ENCODE assay signal across 12 cellular contexts in the genomic region with DNA sequence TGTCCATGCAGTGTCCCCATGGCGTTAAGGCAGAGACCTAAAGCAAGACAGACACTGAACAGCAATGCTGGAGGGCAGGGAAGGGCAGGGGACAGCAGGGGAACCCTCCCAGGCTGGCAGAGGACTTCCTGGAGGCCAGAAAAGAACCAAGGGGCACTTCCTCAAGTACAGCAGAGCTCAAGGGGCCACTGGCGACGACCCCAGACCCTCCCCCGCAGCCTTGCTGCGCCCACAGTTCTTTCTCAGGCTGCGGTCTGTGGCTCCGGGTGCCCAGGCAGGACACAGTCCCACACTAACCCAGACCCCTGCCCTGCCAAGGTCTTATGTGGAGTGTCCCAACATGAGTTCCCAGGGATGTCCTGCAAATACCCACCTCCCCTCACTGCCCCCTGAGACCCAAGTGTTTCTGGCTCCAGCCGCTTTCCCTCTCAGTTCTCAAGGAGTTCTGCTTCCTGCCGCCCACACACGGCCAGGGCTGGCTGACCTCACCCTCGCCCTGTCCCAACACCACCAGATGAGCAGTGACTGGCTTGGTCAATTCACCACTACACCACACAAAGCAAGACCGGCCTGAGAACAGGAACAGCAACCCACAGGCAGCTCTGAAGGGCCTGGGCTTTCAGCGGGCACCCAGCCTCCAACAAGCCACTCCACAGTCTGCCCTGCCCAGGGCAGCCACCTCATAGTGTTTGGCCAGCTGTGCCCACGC. TPM values are rescaled to one million over a fixed set of nuclear protein-coding genes. Genes with fewer than 3 reads are reported as not detected.
DNase-seq lines count a peak whose midpoint lies in the region; ATAC-seq, FAIRE-seq and TF ChIP-seq lines count a peak whose summit lies in the region.
"Had no signal": no experiment of that assay in that cellular context is flagged by ENCODE, and none has a peak within 500 bp of the region (broad histone marks: within the 10 kb centered on the region; RNA-seq: fewer than 3 reads in every experiment).

No MANE protein-coding gene starts in this region.

- POLR2A ChIA-PET in GM12878 (lab: Charles Lee), result interaction anchor here (0.9 to 1.8 kb wide), 8 partner anchors 9 to 50 kb away, joined by 3 to 7 read pairs (median 4); a partner anchor contains a TSS

- TF ChIP-seq EP300 in GM12878 (IDR thresholded peaks at IDR 0.05; ENCODE audit: borderline replicate concordance in 1 of 2, control insufficient read depth in 1 of 2, low read depth in 2 of 2, low read length in 2 of 2), result no peak

- SMC1A ChIA-PET in GM12878 (lab: Charles Lee; ENCODE audit: uncharacterized antibody, unreplicated experiment), result interaction anchor here (0.9 kb wide), 1 partner anchor 50 kb away, joined by 3 read pairs; a partner anchor contains a TSS

- H3K36me3 ChIP-seq in HUES48 (ENCODE audit: control insufficient read depth, insufficient read depth, low read length), result no peaks in the 10 kb centered on the region
- no peaks in the 10 kb centered on the region for H3K36me3 ChIP-seq in GM12878 (ENCODE audit: control insufficient read depth in 2 of 2, insufficient read depth in 2 of 2, low read length in 1 of 2)
- H3K36me3 ChIP-seq in gastrocnemius medialis, result no peaks in the 10 kb centered on the region

- intact Hi-C loops in GM12878 (cut with micrococcal nuclease; ENCODE audit: unreplicated experiment), result loop anchor here (5.0 kb wide), 1 partner anchor 48 kb away; a partner anchor contains a TSS
- intact Hi-C loops in gastrocnemius medialis (cut with DNase I; ENCODE audit: low total_unique reads), result loop anchor here (5.0 to 10.0 kb wide), 2 partner anchors 163 to 214 kb away; a partner anchor contains a TSS

- peaks cover 59% of the 10 kb centered on the region for H3K79me2 ChIP-seq in GM12878 (ENCODE audit: control insufficient read depth, insufficient read depth, low read length)

- in situ Hi-C loops in GM12878 (cut with MboI), result no loop called here
- in situ Hi-C loops in gastrocnemius medialis (cut with MboI; ENCODE audit: low sequenced_read_pairs in 4 of 4), result no loop called here

- peak; percentile 31 for FAIRE-seq in GM12878 (lab: Jason Lieb, UNC)

- peak overlapping the region; percentile 31 for H3K27ac ChIP-seq in HUES48 (ENCODE audit: low read depth, low read length)
- peak overlapping the region; percentile 92 for H3K27ac ChIP-seq in GM12878 (ENCODE audit: control insufficient read depth, insufficient read depth)
- peak overlapping the region in 1 of 4 donors; percentile 18 for H3K27ac ChIP-seq in gastrocnemius medialis
- H3K27ac ChIP-seq: parathyroid adenoma had no signal

- H3K4me1 ChIP-seq in HUES48 (ENCODE audit: control insufficient read depth, insufficient read depth, low read length), result no peaks in the 10 kb centered on the region
- H3K4me1 ChIP-seq in GM12878 (ENCODE audit: control insufficient read depth, insufficient read depth, low read length), result peaks cover 20% of the 10 kb centered on the region
- H3K4me1 ChIP-seq in gastrocnemius medialis, result peaks cover 14 to 24% of the 10 kb centered on the region in 2 donors

- TF ChIP-seq CTCF in GM12878 (IDR thresholded peaks at IDR 0.05 in 2 of 3, conservative IDR thresholded peaks at IDR 0.05 in 1 of 3; ENCODE audit: control insufficient read depth in 2 of 3, extremely low read depth in 1 of 3, insufficient read depth in 1 of 3, low read depth in 3 of 3, low read length in 3 of 3) (no peak), gastrocnemius medialis (IDR thresholded peaks at IDR 0.05 in 4 of 5, conservative IDR thresholded peaks at IDR 0.05 in 1 of 5) (no peak)

- TF ChIP-seq POLR2A in GM12878 (IDR thresholded peaks at IDR 0.05; ENCODE audit: low read depth, low read length) (peak; percentile 64), gastrocnemius medialis (IDR thresholded peaks at IDR 0.05) (no peak)

- H3K4me2 ChIP-seq in GM12878 (ENCODE audit: control insufficient read depth, insufficient read depth), result peak overlapping the region; percentile 87

- H3K4me1 Mint-ChIP-seq in memory B cell, result peaks cover 41% of the 10 kb centered on the region

- no peak for TF ChIP-seq RAD21 in GM12878 (IDR thresholded peaks at IDR 0.05; ENCODE audit: insufficient read depth, low read depth, low read length)

- peak overlapping the region; percentile 89 for H3K27ac Mint-ChIP-seq in memory B cell
- H3K27ac Mint-ChIP-seq: activated naive CD4-positive, alpha-beta T cell treated with anti-CD3 and anti-CD28 coated beads, Interleukin-2, amount 50 U/mL, for 24 hours had no signal

- H3K27me3 ChIP-seq in HUES48 (ENCODE audit: control insufficient read depth, insufficient read depth, low read length) (no peaks in the 10 kb centered on the region), GM12878 (replicated peaks in 1 of 2; ENCODE audit: control insufficient read depth in 2 of 2, insufficient read depth in 2 of 2, low read length in 1 of 2) (no peaks in the 10 kb centered on the region), gastrocnemius medialis (no peaks in the 10 kb centered on the region)

- H3K9me3 Mint-ChIP-seq in memory B cell, result no peaks in the 10 kb centered on the region
- H3K9me3 Mint-ChIP-seq: activated naive CD4-positive, alpha-beta T cell treated with anti-CD3 and anti-CD28 coated beads, Interleukin-2, amount 50 U/mL, for 24 hours had no signal

- peak; percentile 70 for ATAC-seq in GM12878
- no peak for ATAC-seq in memory B cell (ENCODE audit: low read depth)
- ATAC-seq in HG03460 (IDR thresholded peaks at IDR 0.05; ENCODE audit: unreplicated experiment), result no peak
- ATAC-seq in gastrocnemius medialis, result no peak
- no peak for ATAC-seq in HG03442 (IDR thresholded peaks at IDR 0.05; ENCODE audit: unreplicated experiment)

- RAD21 ChIA-PET in GM12878 (lab: Charles Lee; ENCODE audit: unreplicated experiment), result no interaction called here

- no peak overlapping the region; the same call in 1 of the 2 replicates for H2AFZ ChIP-seq in GM12878 (ENCODE audit: control insufficient read depth, low read depth, low read length)
- H2AFZ ChIP-seq: parathyroid adenoma had no signal

- H3K9me3 ChIP-seq in HUES48 (ENCODE audit: control insufficient read depth, insufficient read depth, low read length) (no peaks in the 10 kb centered on the region), GM12878 (replicated peaks; ENCODE audit: control insufficient read depth, insufficient read depth, low read length) (no peaks in the 10 kb centered on the region), gastrocnemius medialis (no peaks in the 10 kb centered on the region)

- H3K36me3 Mint-ChIP-seq in memory B cell, result peaks cover 2% of the 10 kb centered on the region

- peak overlapping the region; percentile 42 for H3K4me3 Mint-ChIP-seq in memory B cell

- H3K9ac ChIP-seq in HUES48 (ENCODE audit: low read depth, low read length) (no peak overlapping the region; the same call in 1 of the 2 replicates), GM12878 (ENCODE audit: control insufficient read depth, insufficient read depth, low read length) (peak overlapping the region; percentile 75)
- H3K9ac ChIP-seq: parathyroid adenoma had no signal

- DNase-seq in AML-193 (lab: John Stamatoyannopoulos, UW) (peak; percentile 70 to 79), GM12878 (ENCODE audit: low read depth, low spot score) (no peak), memory B cell (ENCODE audit: low spot score in 2 of 2) (no peak), HPDE6-E6E7 (ENCODE audit: extremely low spot score) (no peak), gastrocnemius medialis (no peak)
- DNase-seq: NCI-H2029, T-helper 2 cell had no signal

- 60% methylated on average over 14 of the region's 14 CpGs for WGBS in GM12878 (ENCODE audit: insufficient coverage, insufficient replicate concordance, low lambda C conversion rate, missing lambda C conversion rate)

- H3K4me3 ChIP-seq in HUES48 (ENCODE audit: low read depth, low read length) (no peak overlapping the region), GM12878 (peak overlapping the region; percentile 41; the same call in 1 of the 2 replicates), gastrocnemius medialis (no peak overlapping the region)

- no TSS peak for BruUV-seq in GM12878 (replicated peaks; lab: Mats Ljungman, UMichigan)

- no peaks in the 10 kb centered on the region for H4K20me1 ChIP-seq in GM12878 (ENCODE audit: control insufficient read depth, insufficient read depth)

- no peaks in the 10 kb centered on the region for H3K27me3 Mint-ChIP-seq in memory B cell
- H3K27me3 Mint-ChIP-seq: activated naive CD4-positive, alpha-beta T cell treated with anti-CD3 and anti-CD28 coated beads, Interleukin-2, amount 50 U/mL, for 24 hours had no signal

- CTCF ChIA-PET in GM12878 (lab: Yijun Ruan, JAX), result interaction anchor here (0.6 to 1.2 kb wide), 3 partner anchors 42 to 810 kb away, joined by 3 to 4 read pairs (median 3); a partner anchor contains a TSS

RNA-seq across cellular contexts. Expression of a gene that starts 4.1 kb away (rescaled TPM):
- 111 TPM in 2 replicates for total RNA-seq in GM12878 (2013; cell fraction: nucleolus; rRNA removed)
- total RNA-seq in GM12878 (2014; rRNA removed) (21.3 and 27.1 TPM in 2 replicates), GM12878 (2014; rRNA removed; fragmentation: Illumina TruSeq; extraction: Trizol) (7.7 and 7.8 TPM in 2 replicates), GM12878 (2021) (56.3 and 62.5 TPM in 2 replicates), gastrocnemius medialis (10 to 100 TPM; 24.8 to 45.8 (median 38.4) TPM)
- 18.9 TPM for polyA plus RNA-seq in GM12878 (2011; ENCODE audit: low read depth)
- polyA plus RNA-seq in GM12878 (2011; rRNA removed) (5.0 and 12.8 TPM in 2 replicates), GM12878 (2014; fragmentation: Illumina TruSeq; extraction: Trizol) (2.7 and 11.6 TPM in 2 replicates), GM12878 (2014; fragmentation: Nextera tagmentation; extraction: Ambion mirVana) (under 1 TPM; 0.04 to 0.18 TPM), GM12878 (2014; rRNA removed) (61.6 and 64.5 TPM in 2 replicates), GM12878 (2016; fragmentation: Nextera tagmentation; extraction: Ambion mirVana) (10 to 100 TPM; 36.7 to 38.0 TPM)
- polyA plus RNA-seq in GM12878 (2011; cell fraction: cytosol; rRNA removed), result 12.9 and 20.6 TPM in 2 replicates
- polyA plus RNA-seq in GM12878 (2011; cell fraction: nucleus; rRNA removed), result 292 and 389 TPM in 2 replicates
- 50.7 and 52.0 TPM in 2 replicates for polyA plus RNA-seq in GM12878 (2012)
- 17.0 and 18.1 TPM in 2 replicates for polyA minus RNA-seq in GM12878 (2011; rRNA and poly(A)+ RNA removed)
- 5.7 and 7.2 TPM in 2 replicates for polyA minus RNA-seq in GM12878 (2011; cell fraction: cytosol; rRNA and poly(A)+ RNA removed)
- 47.1 and 65.3 TPM in 2 replicates for polyA minus RNA-seq in GM12878 (2011; cell fraction: nucleus; rRNA and poly(A)+ RNA removed)

RNA-seq across cellular contexts. Expression of a gene that starts 18.0 kb away (rescaled TPM):
- total RNA-seq in GM12878 (2013; cell fraction: nucleolus; rRNA removed), result not detected in 2 replicates
- not detected in 2 replicates for total RNA-seq in GM12878 (2014; rRNA removed)
- not detected in 2 replicates for total RNA-seq in GM12878 (2014; rRNA removed; fragmentation: Illumina TruSeq; extraction: Trizol)
- total RNA-seq in GM12878 (2021), result not detected in 2 replicates
- polyA plus RNA-seq in GM12878 (2011; ENCODE audit: low read depth), result not detected
- polyA plus RNA-seq in GM12878 (2011; rRNA removed), result not detected in 2 replicates
- polyA plus RNA-seq in GM12878 (2011; cell fraction: cytosol; rRNA removed), result not detected in 2 replicates
- polyA plus RNA-seq in GM12878 (2011; cell fraction: nucleus; rRNA removed), result not detected in 2 replicates
- not detected in 2 replicates for polyA plus RNA-seq in GM12878 (2012)
- not detected in 2 replicates for polyA plus RNA-seq in GM12878 (2014; fragmentation: Illumina TruSeq; extraction: Trizol)
- polyA plus RNA-seq in GM12878 (2014; fragmentation: Nextera tagmentation; extraction: Ambion mirVana), result not detected
- 0.20 TPM in 1 of 2 replicates, not detected in the other for polyA plus RNA-seq in GM12878 (2014; rRNA removed)
- polyA plus RNA-seq in GM12878 (2016; fragmentation: Nextera tagmentation; extraction: Ambion mirVana), result not detected
- not detected in 2 replicates for polyA minus RNA-seq in GM12878 (2011; rRNA and poly(A)+ RNA removed)
- not detected in 2 replicates for polyA minus RNA-seq in GM12878 (2011; cell fraction: cytosol; rRNA and poly(A)+ RNA removed)
- not detected in 2 replicates for polyA minus RNA-seq in GM12878 (2011; cell fraction: nucleus; rRNA and poly(A)+ RNA removed)
- under 1 TPM in 1 of 4 donors, not detected in 3; 0.41 TPM for total RNA-seq in gastrocnemius medialis

RNA-seq across cellular contexts. Expression of a gene that starts 22.5 kb away (rescaled TPM):
- 39.3 and 46.2 TPM in 2 replicates for total RNA-seq in GM12878 (2013; cell fraction: nucleolus; rRNA removed)
- total RNA-seq in GM12878 (2014; rRNA removed) (21.5 and 25.2 TPM in 2 replicates), GM12878 (2014; rRNA removed; fragmentation: Illumina TruSeq; extraction: Trizol) (7.1 and 8.2 TPM in 2 replicates), GM12878 (2021) (60.0 and 72.8 TPM in 2 replicates), gastrocnemius medialis (10 to 100 TPM in 2 of 4 donors, 1 to 10 TPM in 2; 2.9 to 11.2 (median 9.8) TPM)
- 7.7 TPM for polyA plus RNA-seq in GM12878 (2011; ENCODE audit: low read depth)
- polyA plus RNA-seq in GM12878 (2011; rRNA removed) (5.2 and 11.9 TPM in 2 replicates), GM12878 (2014; fragmentation: Illumina TruSeq; extraction: Trizol) (0.68 and 5.0 TPM in 2 replicates), GM12878 (2014; fragmentation: Nextera tagmentation; extraction: Ambion mirVana) (1 to 10 TPM in 1 of 2 experiments, under 1 TPM in 1; 0.55 to 2.4 TPM), GM12878 (2014; rRNA removed) (56.4 and 83.7 TPM in 2 replicates), GM12878 (2016; fragmentation: Nextera tagmentation; extraction: Ambion mirVana) (10 to 100 TPM; 57.8 to 69.1 TPM)
- polyA plus RNA-seq in GM12878 (2011; cell fraction: cytosol; rRNA removed), result 18.2 and 37.3 TPM in 2 replicates
- polyA plus RNA-seq in GM12878 (2011; cell fraction: nucleus; rRNA removed), result 386 and 553 TPM in 2 replicates
- polyA plus RNA-seq in GM12878 (2012), result 28.0 and 32.9 TPM in 2 replicates
- polyA minus RNA-seq in GM12878 (2011; rRNA and poly(A)+ RNA removed), result 3.3 and 9.1 TPM in 2 replicates
- 7.0 and 7.6 TPM in 2 replicates for polyA minus RNA-seq in GM12878 (2011; cell fraction: cytosol; rRNA and poly(A)+ RNA removed)
- 24.1 and 45.8 TPM in 2 replicates for polyA minus RNA-seq in GM12878 (2011; cell fraction: nucleus; rRNA and poly(A)+ RNA removed)

RNA-seq across cellular contexts. Expression of a gene that starts 26.3 kb away (rescaled TPM):
- total RNA-seq in GM12878 (2013; cell fraction: nucleolus; rRNA removed), result 0.42 and 0.46 TPM in 2 replicates
- total RNA-seq in GM12878 (2014; rRNA removed) (0.06 and 0.11 TPM in 2 replicates), GM12878 (2014; rRNA removed; fragmentation: Illumina TruSeq; extraction: Trizol) (not detected in 2 replicates), GM12878 (2021) (0.21 and 0.26 TPM in 2 replicates), gastrocnemius medialis (under 1 TPM in 1 of 4 donors, not detected in 3; 0.40 TPM)
- not detected for polyA plus RNA-seq in GM12878 (2011; ENCODE audit: low read depth)
- polyA plus RNA-seq in GM12878 (2011; rRNA removed) (not detected in 2 replicates), GM12878 (2014; fragmentation: Illumina TruSeq; extraction: Trizol) (not detected in 2 replicates), GM12878 (2014; fragmentation: Nextera tagmentation; extraction: Ambion mirVana) (not detected), GM12878 (2014; rRNA removed) (0.33 TPM in 1 of 2 replicates, not detected in the other), GM12878 (2016; fragmentation: Nextera tagmentation; extraction: Ambion mirVana) (under 1 TPM in 1 of 2 experiments, not detected in 1; 0.25 TPM)
- not detected in 2 replicates for polyA plus RNA-seq in GM12878 (2011; cell fraction: cytosol; rRNA removed)
- 0.19 and 0.37 TPM in 2 replicates for polyA plus RNA-seq in GM12878 (2011; cell fraction: nucleus; rRNA removed)
- polyA plus RNA-seq in GM12878 (2012), result 0.08 and 0.37 TPM in 2 replicates
- not detected in 2 replicates for polyA minus RNA-seq in GM12878 (2011; rRNA and poly(A)+ RNA removed)
- not detected in 2 replicates for polyA minus RNA-seq in GM12878 (2011; cell fraction: cytosol; rRNA and poly(A)+ RNA removed)
- polyA minus RNA-seq in GM12878 (2011; cell fraction: nucleus; rRNA and poly(A)+ RNA removed), result not detected in 2 replicates

RNA-seq across cellular contexts. Expression of a gene that starts 39.8 kb away (rescaled TPM):
- not detected in 2 replicates for total RNA-seq in GM12878 (2013; cell fraction: nucleolus; rRNA removed)
- total RNA-seq in GM12878 (2014; rRNA removed) (not detected in 2 replicates), GM12878 (2014; rRNA removed; fragmentation: Illumina TruSeq; extraction: Trizol) (not detected in 2 replicates), GM12878 (2021) (not detected in 2 replicates), gastrocnemius medialis (not detected)
- polyA plus RNA-seq in GM12878 (2011; ENCODE audit: low read depth), result not detected
- polyA plus RNA-seq in GM12878 (2011; rRNA removed) (not detected in 2 replicates), GM12878 (2014; fragmentation: Illumina TruSeq; extraction: Trizol) (not detected in 2 replicates), GM12878 (2014; fragmentation: Nextera tagmentation; extraction: Ambion mirVana) (not detected), GM12878 (2014; rRNA removed) (not detected in 2 replicates), GM12878 (2016; fragmentation: Nextera tagmentation; extraction: Ambion mirVana) (not detected)
- polyA plus RNA-seq in GM12878 (2011; cell fraction: cytosol; rRNA removed), result not detected in 2 replicates
- not detected in 2 replicates for polyA plus RNA-seq in GM12878 (2011; cell fraction: nucleus; rRNA removed)
- not detected in 2 replicates for polyA plus RNA-seq in GM12878 (2012)
- polyA minus RNA-seq in GM12878 (2011; rRNA and poly(A)+ RNA removed), result not detected in 2 replicates
- polyA minus RNA-seq in GM12878 (2011; cell fraction: cytosol; rRNA and poly(A)+ RNA removed), result not detected in 2 replicates
- polyA minus RNA-seq in GM12878 (2011; cell fraction: nucleus; rRNA and poly(A)+ RNA removed), result not detected in 2 replicates

Comparison
In these comparisons a context has a peak if more than half of its experiments do, and no peak if none do; other contexts are left out.
1. DNase-seq: peak in AML-193 (2 of 2); none in GM12878 (single experiment), memory B cell (0 of 2), HPDE6-E6E7 (single experiment) and gastrocnemius medialis (0 of 2).